ENCODE assay signal across 1 cellular context in genomic region chr1:17190526-17190995, GRCh38.
TF ChIP-seq lines count a peak whose summit lies in the region.

No MANE protein-coding gene starts in this region.

TF ChIP-seq in SK-N-SH, 30 proteins besides CTCF, POLR2A, EP300 and RAD21 (continued from another document):
- TF ChIP-seq PBX3 (IDR thresholded peaks at IDR 0.05) (no peak), TCF12 (IDR thresholded peaks at IDR 0.05) (no peak), TEAD4 (IDR thresholded peaks at IDR 0.05; ENCODE audit: borderline replicate concordance, insufficient read depth) (no peak), ZBTB33 (IDR thresholded peaks at IDR 0.05; ENCODE audit: borderline replicate concordance, low read depth) (no peak), USF2 (IDR thresholded peaks at IDR 0.05; ENCODE audit: borderline replicate concordance, low read depth, low read length) (no peak), EZH2phosphoT487 (IDR thresholded peaks at IDR 0.05; ENCODE audit: borderline replicate concordance, low read depth) (no peak), TAF1 (IDR thresholded peaks at IDR 0.05; ENCODE audit: borderline replicate concordance, low read depth, low read length) (no peak), GABPA (IDR thresholded peaks at IDR 0.05; ENCODE audit: low read depth) (no peak), ELF1 (IDR thresholded peaks at IDR 0.05) (no peak), SMC3 (IDR thresholded peaks at IDR 0.05; ENCODE audit: low read depth, low read length) (no peak)
